Comparison of ENCODE assay signal across 24 cellular contexts in genomic region chr2:105371156-105371555, GRCh38. TPM values are rescaled to one million over a fixed set of nuclear protein-coding genes. Genes with fewer than 3 reads are reported as not detected.
DNase-seq lines count a peak whose midpoint lies in the region; ATAC-seq and TF ChIP-seq lines count a peak whose summit lies in the region.
"Had no signal": no experiment of that assay in that cellular context is flagged by ENCODE, and none has a peak within 500 bp of the region (broad histone marks: within the 10 kb centered on the region; RNA-seq: fewer than 3 reads in every experiment).

No MANE protein-coding gene starts in this region.

- H3K4me1 ChIP-seq in heart left ventricle (peaks cover 3 to 86% (median 51%) of the 10 kb centered on the region in 12 donors), transverse colon (peaks cover 11 to 40% (median 24%) of the 10 kb centered on the region in 4 donors)
- H3K4me1 ChIP-seq: BLaER1 had no signal

- peak in 1 of 5 donors; percentile 26 for DNase-seq in heart left ventricle
- DNase-seq in left cardiac atrium, result no peak
- peak in 1 of 10 donors; percentile 36 for DNase-seq in dorsolateral prefrontal cortex
- no peak for DNase-seq in transverse colon
- no peak for DNase-seq in GOT3 (lab: John Stamatoyannopoulos, UW)
- DNase-seq in NCI-H82 treated with DMSO at 0.1 percent for 48 hours (lab: John Stamatoyannopoulos, UW; ENCODE audit: unreplicated experiment), result no peak
- DNase-seq: activated CD4-positive, CD25-positive, alpha-beta regulatory T cell; activated CD8-positive, alpha-beta T cell treated with anti-CD3 and anti-CD28 coated beads for 36 hours; activated T-cell treated with anti-CD3 and anti-CD28 coated beads, Interleukin-2, amount 50 U/mL, for 24 hours; Calu3; kidney glomerular epithelial cell; natural killer cell; NCI-H1092 treated with DMSO at 0.1 percent for 48 hours; NCI-H2029; NCI-H2227 treated with DMSO at 0.1 percent for 48 hours; SHP77 treated with DMSO at 0.1 percent for 48 hours; stimulated activated CD4-positive, alpha-beta T cell treated with anti-CD3 and anti-CD28 coated beads, Interleukin-1b, Interleukin-23, amount 100 ng/mL, for 48 hours; SW 1271; tibial artery had no signal

- WGBS in heart left ventricle, 4 donors, result 59 to 71% (median 68%) methylated on average over 10 of the region's 10 CpGs
- WGBS in transverse colon (ENCODE audit: low coverage in 1 of 2), 2 donors, result 89 to 93% methylated on average over 4 to 10 of the region's 10 CpGs

- no peak for TF ChIP-seq POLR2A in heart left ventricle (IDR thresholded peaks at IDR 0.05)
- no peak for TF ChIP-seq POLR2A in transverse colon (IDR thresholded peaks at IDR 0.05)

- H3K27me3 ChIP-seq in heart left ventricle (no peaks in the 10 kb centered on the region), dorsolateral prefrontal cortex (no peaks in the 10 kb centered on the region), transverse colon (no peaks in the 10 kb centered on the region)
- H3K27me3 ChIP-seq: adrenal gland, BLaER1, tibial artery had no signal

- H3K36me3 ChIP-seq in heart left ventricle (peaks cover 0 to 92% (median 65%) of the 10 kb centered on the region in 9 donors), transverse colon (peaks cover 0 to 10% (median 1%) of the 10 kb centered on the region in 4 donors)
- H3K36me3 ChIP-seq: BLaER1 had no signal

- no peaks in the 10 kb centered on the region for H3K9me3 Mint-ChIP-seq in nephron
- H3K9me3 Mint-ChIP-seq: activated CD8-positive, alpha-beta T cell treated with anti-CD3 and anti-CD28 coated beads for 36 hours; activated T-cell treated with anti-CD3 and anti-CD28 coated beads, Interleukin-2, amount 50 U/mL, for 24 hours; natural killer cell had no signal

- intact Hi-C loops in heart left ventricle (cut with DNase I), result loop anchor here in 3 of 10 donors (2.0 to 5.0 kb wide), 4 partner anchors 41 to 150 kb away; no protein-coding TSS in a partner anchor
- intact Hi-C loops in left cardiac atrium (cut with DNase I), result loop anchor here in 1 of 2 donors (2.0 kb wide), 1 partner anchor 148 kb away; no protein-coding TSS in a partner anchor
- intact Hi-C loops in dorsolateral prefrontal cortex (cut with DNase I), result loop anchor here in 1 of 2 donors (2.0 kb wide), 1 partner anchor 152 kb away; no protein-coding TSS in a partner anchor
- intact Hi-C loops in transverse colon (cut with DNase I; ENCODE audit: low total_unique reads), result loop anchor here (2.0 kb wide), 1 partner anchor 150 kb away; no protein-coding TSS in a partner anchor

- peak overlapping the region in 9 of 12 donors; percentile 5 to 94 (median 54) for H3K27ac ChIP-seq in heart left ventricle
- H3K27ac ChIP-seq in dorsolateral prefrontal cortex, result peak overlapping the region in 40 of 59 donors; percentile 1 to 78 (median 54)
- H3K27ac ChIP-seq in transverse colon, result peak overlapping the region; percentile 20 to 55 (median 44)
- H3K27ac ChIP-seq: A549, BLaER1 had no signal

- TF ChIP-seq CTCF in heart left ventricle (IDR thresholded peaks at IDR 0.05) (no peak), dorsolateral prefrontal cortex (IDR thresholded peaks at IDR 0.05 in 54 of 56, conservative IDR thresholded peaks at IDR 0.05 in 2 of 56; ENCODE audit: low read depth in 1 of 56, partially characterized antibody in 56 of 56) (no peak), nephron (IDR thresholded peaks at IDR 0.05; ENCODE audit: unreplicated experiment in 3 of 3) (no peak), transverse colon (IDR thresholded peaks at IDR 0.05) (no peak)

- peak overlapping the region in 2 of 3 experiments; percentile 0 to 25 for H3K27ac Mint-ChIP-seq in nephron
- H3K27ac Mint-ChIP-seq: activated CD8-positive, alpha-beta T cell treated with anti-CD3 and anti-CD28 coated beads for 36 hours; activated T-cell treated with anti-CD3 and anti-CD28 coated beads, Interleukin-2, amount 50 U/mL, for 24 hours; natural killer cell had no signal

- in situ Hi-C loops in transverse colon (cut with MboI; ENCODE audit: low pct_ligation_motif_present in 1 of 4, low pct_unique_long_range_greater_than_20kb in 1 of 4, low sequenced_read_pairs in 3 of 4), result loop anchor here in 3 of 4 donors (5.0 to 10.0 kb wide), 2 partner anchors 146 to 154 kb away; no protein-coding TSS in a partner anchor

- peaks cover 44% of the 10 kb centered on the region for H3K36me3 Mint-ChIP-seq in nephron (ENCODE audit: low read depth)
- H3K36me3 Mint-ChIP-seq: natural killer cell had no signal

- no peak for TF ChIP-seq EP300 in transverse colon (IDR thresholded peaks at IDR 0.05; ENCODE audit: low read depth)

- no peak overlapping the region for H3K4me3 Mint-ChIP-seq in nephron
- H3K4me3 Mint-ChIP-seq: activated CD8-positive, alpha-beta T cell treated with anti-CD3 and anti-CD28 coated beads for 36 hours; activated T-cell treated with anti-CD3 and anti-CD28 coated beads, Interleukin-2, amount 50 U/mL, for 24 hours; natural killer cell had no signal

- H3K4me1 Mint-ChIP-seq in nephron, result peaks cover 50% of the 10 kb centered on the region

- H3K4me3 ChIP-seq in heart left ventricle (no peak overlapping the region), dorsolateral prefrontal cortex (no peak overlapping the region), transverse colon (no peak overlapping the region)
- H3K4me3 ChIP-seq: A549, adrenal gland, BLaER1, tibial artery had no signal

- peaks cover 6% of the 10 kb centered on the region for H3K27me3 Mint-ChIP-seq in nephron (ENCODE audit: low read depth)
- H3K27me3 Mint-ChIP-seq: activated CD8-positive, alpha-beta T cell treated with anti-CD3 and anti-CD28 coated beads for 36 hours; activated T-cell treated with anti-CD3 and anti-CD28 coated beads, Interleukin-2, amount 50 U/mL, for 24 hours had no signal

- no peak for ATAC-seq in heart left ventricle
- ATAC-seq in left cardiac atrium, result no peak
- ATAC-seq in HG02610 (IDR thresholded peaks at IDR 0.05; ENCODE audit: unreplicated experiment), result no peak
- ATAC-seq: A549; activated CD8-positive, alpha-beta T cell treated with anti-CD3 and anti-CD28 coated beads for 36 hours; natural killer cell had no signal

- no peaks in the 10 kb centered on the region for H3K9me3 ChIP-seq in heart left ventricle
- H3K9me3 ChIP-seq in transverse colon, result no peaks in the 10 kb centered on the region
- H3K9me3 ChIP-seq: A549, adrenal gland, BLaER1, tibial artery had no signal

RNA-seq across cellular contexts. Expression of gene FHL2, which starts 27.7 kb away (rescaled TPM):
- total RNA-seq in heart left ventricle, result 1,000 to 10,000 TPM in 7 of 9 donors, 100 to 1,000 TPM in 2; 649 to 4,692 (median 1,370) TPM
- polyA plus RNA-seq in heart left ventricle, result 100 to 1,000 TPM; 669 to 913 TPM
- 10 to 100 TPM; 32.3 to 92.2 TPM for total RNA-seq in left cardiac atrium
- total RNA-seq in dorsolateral prefrontal cortex, result 10 to 100 TPM in 119 of 120 experiments, 1 to 10 TPM in 1; 9.0 to 49.5 (median 29.1) TPM
- total RNA-seq in transverse colon, result 100 to 1,000 TPM in 1 of 4 donors, 10 to 100 TPM in 3; 56.1 to 140 (median 89.2) TPM

RNA-seq across cellular contexts. Expression of gene C2orf49, which starts 33.8 kb away (rescaled TPM):
- total RNA-seq in heart left ventricle, result 10 to 100 TPM; 12.1 to 21.7 (median 15.6) TPM
- polyA plus RNA-seq in heart left ventricle, result 10 to 100 TPM; 14.5 to 15.7 TPM
- 10 to 100 TPM; 15.6 to 16.2 TPM for total RNA-seq in left cardiac atrium
- 10 to 100 TPM; 15.9 to 35.0 (median 24.8) TPM for total RNA-seq in dorsolateral prefrontal cortex
- total RNA-seq in transverse colon, result 10 to 100 TPM in 3 of 4 donors, 1 to 10 TPM in 1; 1.8 to 17.6 (median 14.5) TPM

RNA-seq across cellular contexts. Expression of gene TGFBRAP1, which starts 41.6 kb away (rescaled TPM):
- total RNA-seq in heart left ventricle (10 to 100 TPM in 7 of 9 donors, 1 to 10 TPM in 2; 7.6 to 20.0 (median 13.1) TPM), left cardiac atrium (10 to 100 TPM; 11.2 to 12.7 TPM), dorsolateral prefrontal cortex (10 to 100 TPM; 18.8 to 31.2 (median 24.9) TPM), transverse colon (10 to 100 TPM; 13.1 to 21.8 (median 19.4) TPM)
- 1 to 10 TPM; 1.8 to 8.2 TPM for polyA plus RNA-seq in heart left ventricle

Comparison
In these comparisons a context has a peak if more than half of its experiments do, and no peak if none do; other contexts are left out.
1. RNA of gene FHL2, which starts 27.7 kb away (total RNA-seq): 649 to 4,692 TPM in heart left ventricle; 56.1 to 140 TPM in transverse colon, 32.3 to 92.2 TPM in left cardiac atrium and 9.0 to 49.5 TPM in dorsolateral prefrontal cortex; every median in the first group is over 4 times any median in the second.
2. Peak in every context shown above with its lines, with median percentiles within 50 percentile points of each other: H3K27ac ChIP-seq.